ENCODE assay signal across 8 cellular contexts in genomic region chr10:43605850-43606322, GRCh38. TPM values are rescaled to one million over a fixed set of nuclear protein-coding genes. Genes with fewer than 3 reads are reported as not detected.
DNase-seq lines count a peak whose midpoint lies in the region; ATAC-seq and TF ChIP-seq lines count a peak whose summit lies in the region.

No MANE protein-coding gene starts in this region.

- in situ Hi-C loops in astrocyte of the spinal cord (cut with HindIII; ENCODE audit: low sequenced_read_pairs) = no loop called here

- H3K4me3 ChIP-seq in GM12875 (ENCODE audit: low read depth, low read length) (peak overlapping the region; percentile 86), astrocyte of the spinal cord (ENCODE audit: low read depth, low read length) (peak overlapping the region; percentile 65), mononuclear cell (ENCODE audit: low read length) (peak overlapping the region; percentile 66)

- H3K9me3 ChIP-seq in mononuclear cell (ENCODE audit: low read depth, low read length) = no peaks in the 10 kb centered on the region

- no peaks in the 10 kb centered on the region for H3K27me3 ChIP-seq in mononuclear cell (ENCODE audit: insufficient read depth, low read length)

- DNase-seq in astrocyte of the spinal cord (ENCODE audit: low read depth, low spot score) (no peak), COLO829 (ENCODE audit: low spot score) (no peak), RPMI8226 (no peak)

- H3K4me1 ChIP-seq in mononuclear cell (ENCODE audit: insufficient read depth, low read length) = peaks cover 14% of the 10 kb centered on the region

- TF ChIP-seq CTCF in GM12875 (IDR thresholded peaks at IDR 0.05; ENCODE audit: borderline replicate concordance, insufficient read depth, low read depth, low read length) = no peak
- TF ChIP-seq CTCF in astrocyte of the spinal cord (IDR thresholded peaks at IDR 0.05; ENCODE audit: low read depth, low read length) = no peak

- ATAC-seq in HG03045 (IDR thresholded peaks at IDR 0.05; ENCODE audit: unreplicated experiment) (peak; percentile 22), HG02938 (IDR thresholded peaks at IDR 0.05; ENCODE audit: unreplicated experiment) (no peak), GM18861 (IDR thresholded peaks at IDR 0.05; ENCODE audit: unreplicated experiment) (no peak)

RNA-seq across cellular contexts. Expression of gene ZNF485, which starts 0.4 kb away (rescaled TPM):
- total RNA-seq in mononuclear cell = 1.9 TPM

RNA-seq across cellular contexts. Expression of gene ZNF239, which starts 31.5 kb away (rescaled TPM):
- 0.31 TPM for total RNA-seq in mononuclear cell

RNA-seq across cellular contexts. Expression of gene ZNF32, which starts 42.8 kb away (rescaled TPM):
- 19.7 TPM for total RNA-seq in mononuclear cell
